Comparison of ENCODE assay signal across 28 cellular contexts in the genomic region with DNA sequence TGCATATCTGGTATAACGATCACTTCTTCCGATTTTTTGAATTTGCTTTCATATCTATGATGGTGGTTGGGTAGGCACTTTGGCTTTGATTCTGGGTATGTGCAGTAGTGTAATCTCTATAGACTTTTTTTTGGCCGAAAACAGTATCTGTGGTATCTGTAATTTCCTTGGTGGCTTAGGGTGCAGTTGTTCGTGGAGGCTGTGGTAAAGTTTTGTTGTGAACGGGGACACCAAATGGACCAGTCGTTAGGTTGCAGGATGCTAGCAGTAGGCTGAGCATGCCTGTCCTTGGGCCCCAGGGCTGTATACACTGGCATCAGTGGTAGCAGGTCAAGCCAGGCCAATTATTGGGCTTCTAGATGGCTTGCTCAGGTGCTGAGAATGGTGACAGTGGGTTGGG. TPM values are rescaled to one million over a fixed set of nuclear protein-coding genes. Genes with fewer than 3 reads are reported as not detected.
DNase-seq lines count a peak whose midpoint lies in the region; ATAC-seq, FAIRE-seq and TF ChIP-seq lines count a peak whose summit lies in the region.
"Had no signal": no experiment of that assay in that cellular context is flagged by ENCODE, and none has a peak within 500 bp of the region (broad histone marks: within the 10 kb centered on the region; RNA-seq: fewer than 3 reads in every experiment).

No MANE protein-coding gene starts in this region.

- H3K4me2 ChIP-seq in HepG2 (ENCODE audit: low read depth, low read length): no peak overlapping the region
- H3K4me2 ChIP-seq: BLaER1, hepatocyte had no signal

- peaks cover 34% of the 10 kb centered on the region for H3K9me3 Mint-ChIP-seq in activated naive CD4-positive, alpha-beta T cell treated with anti-CD3 and anti-CD28 coated beads, Interleukin-2, amount 10 ng/mL, durations not matched to agents 7 days and 5 days
- peaks cover 31% of the 10 kb centered on the region for H3K9me3 Mint-ChIP-seq in T-helper 2 cell treated with Interferon-gamma antibody and Interleukin-4, amounts not matched to agents 5 μg/mL and 100 μg/mL, for 36 hours
- peaks cover 23 to 38% of the 10 kb centered on the region in 2 donors for H3K9me3 Mint-ChIP-seq in stimulated activated naive CD8-positive, alpha-beta T cell treated with anti-CD3 and anti-CD28 coated beads, Interleukin-15, amount 100 ng/mL, for 72 hours

- no peaks in the 10 kb centered on the region for H3K4me1 ChIP-seq in HepG2 (ENCODE audit: insufficient read depth, low read length)
- H3K4me1 ChIP-seq: colonic mucosa, gastrocnemius medialis, suprapubic skin had no signal

- TF ChIP-seq EP300 in HepG2 (IDR thresholded peaks at IDR 0.05; ENCODE audit: low read depth in 2 of 2, low read length in 2 of 2) (no peak), HepG2 (CRISPR knock-in tag; IDR thresholded peaks at IDR 0.05; ENCODE audit: borderline replicate concordance) (no peak)

- no peak overlapping the region for H3K4me3 Mint-ChIP-seq in activated naive CD4-positive, alpha-beta T cell treated with anti-CD3 and anti-CD28 coated beads, Interleukin-2, amount 10 ng/mL, durations not matched to agents 7 days and 5 days
- peak overlapping the region; percentile 44 for H3K4me3 Mint-ChIP-seq in T-helper 2 cell treated with Interferon-gamma antibody and Interleukin-4, amounts not matched to agents 5 μg/mL and 100 μg/mL, for 36 hours
- H3K4me3 Mint-ChIP-seq in stimulated activated naive CD8-positive, alpha-beta T cell treated with anti-CD3 and anti-CD28 coated beads, Interleukin-15, amount 100 ng/mL, for 72 hours: peak overlapping the region; percentile 21 to 24
- H3K4me3 Mint-ChIP-seq: brain, naive B cell had no signal

- CTCF ChIA-PET in activated naive CD4-positive, alpha-beta T cell treated with anti-CD3 and anti-CD28 coated beads, Interleukin-2, amount 10 ng/mL, durations not matched to agents 7 days and 5 days (lab: Charles Lee): no interaction called here
- CTCF ChIA-PET in HepG2 (lab: Yijun Ruan, JAX; ENCODE audit: low intra/inter-chr PET ratio, low total read pairs): no interaction called here

- intact Hi-C loops in HepG2 (cut with micrococcal nuclease; ENCODE audit: unreplicated experiment): no loop called here

- H3K36me3 ChIP-seq in HepG2 (replicated peaks in 1 of 2; ENCODE audit: control insufficient read depth in 1 of 2, insufficient read depth in 2 of 2, low read length in 2 of 2): peaks cover 5 to 27% of the 10 kb centered on the region in 2 experiments; a peak in 3 of 5 replicates
- H3K36me3 ChIP-seq: colonic mucosa had no signal

- in situ Hi-C loops in HepG2 (cut with HindIII; ENCODE audit: extremely low pct_ligation_motif_present, low pct_unique_long_range_greater_than_20kb): no loop called here

- H3K9ac ChIP-seq in HepG2 (ENCODE audit: insufficient read depth, low read depth, low read length): no peak overlapping the region
- H3K9ac ChIP-seq: BLaER1 had no signal

- 97% methylated on average over 6 of the region's 6 CpGs for WGBS in HepG2 (ENCODE audit: low lambda C conversion rate)

- no TSS peak for BruUV-seq in HepG2 (replicated peaks; lab: Mats Ljungman, UMichigan)

- peaks cover 79% of the 10 kb centered on the region for H3K36me3 Mint-ChIP-seq in activated naive CD4-positive, alpha-beta T cell treated with anti-CD3 and anti-CD28 coated beads, Interleukin-2, amount 10 ng/mL, durations not matched to agents 7 days and 5 days
- peaks cover 79% of the 10 kb centered on the region for H3K36me3 Mint-ChIP-seq in T-helper 2 cell treated with Interferon-gamma antibody and Interleukin-4, amounts not matched to agents 5 μg/mL and 100 μg/mL, for 36 hours (ENCODE audit: low read depth)

- TF ChIP-seq CTCF in HepG2 (CRISPR knock-in tag; IDR thresholded peaks at IDR 0.05): no peak

- no peak overlapping the region for H2AFZ ChIP-seq in HepG2 (ENCODE audit: low read length)
- H2AFZ ChIP-seq: hepatocyte had no signal

- no peak for TF ChIP-seq RAD21 in HepG2 (CRISPR knock-in tag; IDR thresholded peaks at IDR 0.05)

- peak; percentile 87 for ATAC-seq in stimulated activated naive CD8-positive, alpha-beta T cell treated with anti-CD3 and anti-CD28 coated beads, Interleukin-15, amount 100 ng/mL, for 72 hours
- ATAC-seq in HepG2 (no peak), GM21786 (IDR thresholded peaks at IDR 0.05; ENCODE audit: unreplicated experiment) (no peak)
- ATAC-seq: GM12878, left lobe of liver, Panc1 had no signal

- no peaks in the 10 kb centered on the region for H3K9me3 ChIP-seq in HepG2 (ENCODE audit: low read length)
- H3K9me3 ChIP-seq: colonic mucosa, gastrocnemius medialis, suprapubic skin had no signal

- no peak overlapping the region for H3K27ac ChIP-seq in HepG2 (ENCODE audit: extremely low read length, insufficient read depth, low read length)
- H3K27ac ChIP-seq: BLaER1, colonic mucosa, gastrocnemius medialis, hepatocyte, skin epidermis, suprapubic skin had no signal

- TF ChIP-seq POLR2A in HepG2 (IDR thresholded peaks at IDR 0.05; ENCODE audit: insufficient read depth in 1 of 2, low read depth in 2 of 2, low read length in 2 of 2): no peak

- no peak overlapping the region for H3K4me3 ChIP-seq in HepG2 (replicated peaks in 1 of 3; ENCODE audit: insufficient read depth in 1 of 3, low read depth in 2 of 3, low read length in 3 of 3)
- H3K4me3 ChIP-seq: BLaER1, colonic mucosa, gastrocnemius medialis, GM12878, hepatocyte, skin epidermis, suprapubic skin had no signal

- H4K20me1 ChIP-seq in HepG2 (ENCODE audit: insufficient read depth, low read length): no peaks in the 10 kb centered on the region

- peaks cover 68% of the 10 kb centered on the region for H3K4me1 Mint-ChIP-seq in activated naive CD4-positive, alpha-beta T cell treated with anti-CD3 and anti-CD28 coated beads, Interleukin-2, amount 10 ng/mL, durations not matched to agents 7 days and 5 days
- peaks cover 60% of the 10 kb centered on the region for H3K4me1 Mint-ChIP-seq in T-helper 2 cell treated with Interferon-gamma antibody and Interleukin-4, amounts not matched to agents 5 μg/mL and 100 μg/mL, for 36 hours (ENCODE audit: low read depth)
- peaks cover 73% of the 10 kb centered on the region for H3K4me1 Mint-ChIP-seq in stimulated activated naive CD8-positive, alpha-beta T cell treated with anti-CD3 and anti-CD28 coated beads, Interleukin-15, amount 100 ng/mL, for 72 hours

- POLR2A ChIA-PET in HepG2 (lab: Yijun Ruan, JAX): interaction anchor here (0.8 kb wide), 1 partner anchor 55 kb away, joined by 3 read pairs; a partner anchor contains a TSS

- H3K79me2 ChIP-seq in HepG2 (ENCODE audit: insufficient read depth, low read length): no peaks in the 10 kb centered on the region

- FAIRE-seq in HepG2 (lab: Jason Lieb, UNC): no peak
- FAIRE-seq: GM12878, HTR-8/SVneo, TTC549 had no signal

- H3K27me3 Mint-ChIP-seq in activated naive CD4-positive, alpha-beta T cell treated with anti-CD3 and anti-CD28 coated beads, Interleukin-2, amount 10 ng/mL, durations not matched to agents 7 days and 5 days: no peaks in the 10 kb centered on the region
- H3K27me3 Mint-ChIP-seq in T-helper 2 cell treated with Interferon-gamma antibody and Interleukin-4, amounts not matched to agents 5 μg/mL and 100 μg/mL, for 36 hours (ENCODE audit: low read depth): no peaks in the 10 kb centered on the region
- H3K27me3 Mint-ChIP-seq in stimulated activated naive CD8-positive, alpha-beta T cell treated with anti-CD3 and anti-CD28 coated beads, Interleukin-15, amount 100 ng/mL, for 72 hours: no peaks in the 10 kb centered on the region
- H3K27me3 Mint-ChIP-seq: brain, naive B cell had no signal

- DNase-seq in activated naive CD4-positive, alpha-beta T cell treated with anti-CD3 and anti-CD28 coated beads, Interleukin-2, amount 10 ng/mL, durations not matched to agents 7 days and 5 days: no peak
- DNase-seq in activated naive CD4-positive, alpha-beta T cell treated with Interleukin-2 at 50 U/mL for 16 hours: no peak
- DNase-seq in T-helper 2 cell treated with Interferon-gamma antibody and Interleukin-4, amounts not matched to agents 5 μg/mL and 100 μg/mL, for 36 hours (ENCODE audit: low spot score): peak; percentile 10
- peak; percentile 17 for DNase-seq in central memory CD4-positive, alpha-beta T cell
- peak; percentile 14 to 37 for DNase-seq in stimulated activated naive CD8-positive, alpha-beta T cell treated with anti-CD3 and anti-CD28 coated beads, Interleukin-15, amount 100 ng/mL, for 72 hours
- no peak for DNase-seq in HepG2 (ENCODE audit: low spot score)
- DNase-seq: ACHN; activated CD4-positive, alpha-beta T cell treated with anti-CD3 and anti-CD28 coated beads for 48 hours; colonic mucosa; gastrocnemius medialis; naive B cell; NCI-H146; NCI-H524; NK-92 treated with Interleukin-12 subunit alpha and Interleukin-12 subunit beta, amount 100 ng/mL, for 24 hours; SHP77 treated with DMSO at 0.1 percent for 48 hours; stimulated activated CD4-positive, alpha-beta T cell treated with anti-CD3 and anti-CD28 coated beads, Interleukin-1b, Interleukin-23, amount 100 ng/mL, for 48 hours; SW 1271 had no signal

- H3K27me3 ChIP-seq in HepG2 (ENCODE audit: control insufficient read depth in 1 of 2, insufficient read depth in 2 of 2, low read length in 2 of 2): no peaks in the 10 kb centered on the region
- H3K27me3 ChIP-seq: BLaER1, colonic mucosa, gastrocnemius medialis, hepatocyte, suprapubic skin had no signal

- H3K27ac Mint-ChIP-seq in activated naive CD4-positive, alpha-beta T cell treated with anti-CD3 and anti-CD28 coated beads, Interleukin-2, amount 10 ng/mL, durations not matched to agents 7 days and 5 days: peak overlapping the region; percentile 70
- H3K27ac Mint-ChIP-seq in T-helper 2 cell treated with Interferon-gamma antibody and Interleukin-4, amounts not matched to agents 5 μg/mL and 100 μg/mL, for 36 hours: peak overlapping the region; percentile 76
- peak overlapping the region; percentile 29 to 52 for H3K27ac Mint-ChIP-seq in stimulated activated naive CD8-positive, alpha-beta T cell treated with anti-CD3 and anti-CD28 coated beads, Interleukin-15, amount 100 ng/mL, for 72 hours
- H3K27ac Mint-ChIP-seq: brain had no signal

RNA-seq across cellular contexts. Expression of a gene that starts 55.2 kb away (rescaled TPM):
- total RNA-seq in HepG2 (2016; rRNA removed; fragmentation: Illumina TruSeq; extraction: Trizol): 12.3 and 19.9 TPM in 2 replicates
- total RNA-seq in HepG2 (2016; cell fraction: cytosol; rRNA removed; fragmentation: Illumina TruSeq; extraction: Trizol; ENCODE audit: low read depth): 33.8 and 44.2 TPM in 2 replicates
- total RNA-seq in HepG2 (2016; cell fraction: insoluble cytoplasmic fraction; rRNA removed; fragmentation: Illumina TruSeq; extraction: Trizol): 13.4 and 17.2 TPM in 2 replicates
- total RNA-seq in HepG2 (2016; cell fraction: membrane; rRNA removed; fragmentation: Illumina TruSeq; extraction: Trizol): 12.0 and 14.0 TPM in 2 replicates
- total RNA-seq in HepG2 (2016; cell fraction: nucleus; rRNA removed; fragmentation: Illumina TruSeq; extraction: Trizol): 41.9 and 54.6 TPM in 2 replicates
- polyA plus RNA-seq in HepG2 (2011; rRNA removed): 7.7 and 8.4 TPM in 2 replicates
- 1.0 and 2.2 TPM in 2 replicates for polyA plus RNA-seq in HepG2 (2011; cell fraction: cytosol; rRNA removed)
- polyA plus RNA-seq in HepG2 (2011; cell fraction: nucleus; rRNA removed): 14.0 and 18.5 TPM in 2 replicates
- 6.2 and 6.5 TPM in 2 replicates for polyA plus RNA-seq in HepG2 (2012)
- polyA plus RNA-seq in HepG2 (2016; cell fraction: cytosol; fragmentation: Illumina TruSeq; extraction: Trizol; ENCODE audit: low read depth): 1.2 and 1.3 TPM in 2 replicates
- 8.7 and 10.3 TPM in 2 replicates for polyA plus RNA-seq in HepG2 (2016; cell fraction: insoluble cytoplasmic fraction; fragmentation: Illumina TruSeq; extraction: Trizol; ENCODE audit: low read depth)
- 1.9 and 2.6 TPM in 2 replicates for polyA plus RNA-seq in HepG2 (2016; cell fraction: membrane; fragmentation: Illumina TruSeq; extraction: Trizol; ENCODE audit: low read depth)
- 38.7 and 47.3 TPM in 2 replicates for polyA plus RNA-seq in HepG2 (2016; cell fraction: nucleus; fragmentation: Illumina TruSeq; extraction: Trizol; ENCODE audit: insufficient read depth, low read depth)
- polyA minus RNA-seq in HepG2 (2011; rRNA and poly(A)+ RNA removed; ENCODE audit: low replicate concordance): 7.0 and 40.9 TPM in 2 replicates
- polyA minus RNA-seq in HepG2 (2011; cell fraction: cytosol; rRNA and poly(A)+ RNA removed): 4.8 and 5.2 TPM in 2 replicates
- polyA minus RNA-seq in HepG2 (2011; cell fraction: nucleus; rRNA and poly(A)+ RNA removed): 57.9 and 70.0 TPM in 2 replicates

Comparison
In these comparisons a context has a peak if more than half of its experiments do, and no peak if none do; other contexts are left out.
1. DNase-seq: peak in T-helper 2 cell treated with Interferon-gamma antibody and Interleukin-4, amounts not matched to agents 5 μg/mL and 100 μg/mL, for 36 hours (single experiment), central memory CD4-positive, alpha-beta T cell (single experiment) and stimulated activated naive CD8-positive, alpha-beta T cell treated with anti-CD3 and anti-CD28 coated beads, Interleukin-15, amount 100 ng/mL, for 72 hours (2 of 2); none in activated naive CD4-positive, alpha-beta T cell treated with anti-CD3 and anti-CD28 coated beads, Interleukin-2, amount 10 ng/mL, durations not matched to agents 7 days and 5 days (single experiment), activated naive CD4-positive, alpha-beta T cell treated with Interleukin-2 at 50 U/mL for 16 hours (single experiment) and HepG2 (single experiment).
2. Peak in every context shown above with its lines, with median percentiles within 50 percentile points of each other: H3K27ac Mint-ChIP-seq.